In genomic region chr19:55649579-55650557, GRCh38 we compare ENCODE assay signal across 2 cellular contexts.
TF ChIP-seq lines count a peak whose summit lies in the region.

No MANE protein-coding gene starts in this region.

TF ChIP-seq in GM23338, 12 proteins besides CTCF, POLR2A, EP300 and RAD21:
- TF ChIP-seq REST (IDR thresholded peaks at IDR 0.05; ENCODE audit: unreplicated experiment) (no peak), EZH2 (IDR thresholded peaks at IDR 0.05; ENCODE audit: low read depth, unreplicated experiment) (no peak), ETS1 (IDR thresholded peaks at IDR 0.05) (no peak), EZH2phosphoT487 (IDR thresholded peaks at IDR 0.05; ENCODE audit: unreplicated experiment) (no peak), POLR2AphosphoS5 (IDR thresholded peaks at IDR 0.05; ENCODE audit: low read depth) (no peak)

TF ChIP-seq in K562, 482 proteins besides CTCF, POLR2A, EP300 and RAD21:
- TF ChIP-seq, protein P1, sequence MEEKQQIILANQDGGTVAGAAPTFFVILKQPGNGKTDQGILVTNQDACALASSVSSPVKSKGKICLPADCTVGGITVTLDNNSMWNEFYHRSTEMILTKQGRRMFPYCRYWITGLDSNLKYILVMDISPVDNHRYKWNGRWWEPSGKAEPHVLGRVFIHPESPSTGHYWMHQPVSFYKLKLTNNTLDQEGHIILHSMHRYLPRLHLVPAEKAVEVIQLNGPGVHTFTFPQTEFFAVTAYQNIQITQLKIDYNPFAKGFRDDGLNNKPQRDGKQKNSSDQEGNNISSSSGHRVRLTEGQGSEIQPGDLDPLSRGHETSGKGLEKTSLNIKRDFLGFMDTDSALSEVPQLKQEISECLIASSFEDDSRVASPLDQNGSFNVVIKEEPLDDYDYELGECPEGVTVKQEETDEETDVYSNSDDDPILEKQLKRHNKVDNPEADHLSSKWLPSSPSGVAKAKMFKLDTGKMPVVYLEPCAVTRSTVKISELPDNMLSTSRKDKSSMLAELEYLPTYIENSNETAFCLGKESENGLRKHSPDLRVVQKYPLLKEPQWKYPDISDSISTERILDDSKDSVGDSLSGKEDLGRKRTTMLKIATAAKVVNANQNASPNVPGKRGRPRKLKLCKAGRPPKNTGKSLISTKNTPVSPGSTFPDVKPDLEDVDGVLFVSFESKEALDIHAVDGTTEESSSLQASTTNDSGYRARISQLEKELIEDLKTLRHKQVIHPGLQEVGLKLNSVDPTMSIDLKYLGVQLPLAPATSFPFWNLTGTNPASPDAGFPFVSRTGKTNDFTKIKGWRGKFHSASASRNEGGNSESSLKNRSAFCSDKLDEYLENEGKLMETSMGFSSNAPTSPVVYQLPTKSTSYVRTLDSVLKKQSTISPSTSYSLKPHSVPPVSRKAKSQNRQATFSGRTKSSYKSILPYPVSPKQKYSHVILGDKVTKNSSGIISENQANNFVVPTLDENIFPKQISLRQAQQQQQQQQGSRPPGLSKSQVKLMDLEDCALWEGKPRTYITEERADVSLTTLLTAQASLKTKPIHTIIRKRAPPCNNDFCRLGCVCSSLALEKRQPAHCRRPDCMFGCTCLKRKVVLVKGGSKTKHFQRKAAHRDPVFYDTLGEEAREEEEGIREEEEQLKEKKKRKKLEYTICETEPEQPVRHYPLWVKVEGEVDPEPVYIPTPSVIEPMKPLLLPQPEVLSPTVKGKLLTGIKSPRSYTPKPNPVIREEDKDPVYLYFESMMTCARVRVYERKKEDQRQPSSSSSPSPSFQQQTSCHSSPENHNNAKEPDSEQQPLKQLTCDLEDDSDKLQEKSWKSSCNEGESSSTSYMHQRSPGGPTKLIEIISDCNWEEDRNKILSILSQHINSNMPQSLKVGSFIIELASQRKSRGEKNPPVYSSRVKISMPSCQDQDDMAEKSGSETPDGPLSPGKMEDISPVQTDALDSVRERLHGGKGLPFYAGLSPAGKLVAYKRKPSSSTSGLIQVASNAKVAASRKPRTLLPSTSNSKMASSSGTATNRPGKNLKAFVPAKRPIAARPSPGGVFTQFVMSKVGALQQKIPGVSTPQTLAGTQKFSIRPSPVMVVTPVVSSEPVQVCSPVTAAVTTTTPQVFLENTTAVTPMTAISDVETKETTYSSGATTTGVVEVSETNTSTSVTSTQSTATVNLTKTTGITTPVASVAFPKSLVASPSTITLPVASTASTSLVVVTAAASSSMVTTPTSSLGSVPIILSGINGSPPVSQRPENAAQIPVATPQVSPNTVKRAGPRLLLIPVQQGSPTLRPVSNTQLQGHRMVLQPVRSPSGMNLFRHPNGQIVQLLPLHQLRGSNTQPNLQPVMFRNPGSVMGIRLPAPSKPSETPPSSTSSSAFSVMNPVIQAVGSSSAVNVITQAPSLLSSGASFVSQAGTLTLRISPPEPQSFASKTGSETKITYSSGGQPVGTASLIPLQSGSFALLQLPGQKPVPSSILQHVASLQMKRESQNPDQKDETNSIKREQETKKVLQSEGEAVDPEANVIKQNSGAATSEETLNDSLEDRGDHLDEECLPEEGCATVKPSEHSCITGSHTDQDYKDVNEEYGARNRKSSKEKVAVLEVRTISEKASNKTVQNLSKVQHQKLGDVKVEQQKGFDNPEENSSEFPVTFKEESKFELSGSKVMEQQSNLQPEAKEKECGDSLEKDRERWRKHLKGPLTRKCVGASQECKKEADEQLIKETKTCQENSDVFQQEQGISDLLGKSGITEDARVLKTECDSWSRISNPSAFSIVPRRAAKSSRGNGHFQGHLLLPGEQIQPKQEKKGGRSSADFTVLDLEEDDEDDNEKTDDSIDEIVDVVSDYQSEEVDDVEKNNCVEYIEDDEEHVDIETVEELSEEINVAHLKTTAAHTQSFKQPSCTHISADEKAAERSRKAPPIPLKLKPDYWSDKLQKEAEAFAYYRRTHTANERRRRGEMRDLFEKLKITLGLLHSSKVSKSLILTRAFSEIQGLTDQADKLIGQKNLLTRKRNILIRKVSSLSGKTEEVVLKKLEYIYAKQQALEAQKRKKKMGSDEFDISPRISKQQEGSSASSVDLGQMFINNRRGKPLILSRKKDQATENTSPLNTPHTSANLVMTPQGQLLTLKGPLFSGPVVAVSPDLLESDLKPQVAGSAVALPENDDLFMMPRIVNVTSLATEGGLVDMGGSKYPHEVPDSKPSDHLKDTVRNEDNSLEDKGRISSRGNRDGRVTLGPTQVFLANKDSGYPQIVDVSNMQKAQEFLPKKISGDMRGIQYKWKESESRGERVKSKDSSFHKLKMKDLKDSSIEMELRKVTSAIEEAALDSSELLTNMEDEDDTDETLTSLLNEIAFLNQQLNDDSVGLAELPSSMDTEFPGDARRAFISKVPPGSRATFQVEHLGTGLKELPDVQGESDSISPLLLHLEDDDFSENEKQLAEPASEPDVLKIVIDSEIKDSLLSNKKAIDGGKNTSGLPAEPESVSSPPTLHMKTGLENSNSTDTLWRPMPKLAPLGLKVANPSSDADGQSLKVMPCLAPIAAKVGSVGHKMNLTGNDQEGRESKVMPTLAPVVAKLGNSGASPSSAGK (IDR thresholded peaks at IDR 0.05), result 0 out of 2 replicates have a peak, but pooled peaks have one; percentile 2
- TF ChIP-seq, protein P2, sequence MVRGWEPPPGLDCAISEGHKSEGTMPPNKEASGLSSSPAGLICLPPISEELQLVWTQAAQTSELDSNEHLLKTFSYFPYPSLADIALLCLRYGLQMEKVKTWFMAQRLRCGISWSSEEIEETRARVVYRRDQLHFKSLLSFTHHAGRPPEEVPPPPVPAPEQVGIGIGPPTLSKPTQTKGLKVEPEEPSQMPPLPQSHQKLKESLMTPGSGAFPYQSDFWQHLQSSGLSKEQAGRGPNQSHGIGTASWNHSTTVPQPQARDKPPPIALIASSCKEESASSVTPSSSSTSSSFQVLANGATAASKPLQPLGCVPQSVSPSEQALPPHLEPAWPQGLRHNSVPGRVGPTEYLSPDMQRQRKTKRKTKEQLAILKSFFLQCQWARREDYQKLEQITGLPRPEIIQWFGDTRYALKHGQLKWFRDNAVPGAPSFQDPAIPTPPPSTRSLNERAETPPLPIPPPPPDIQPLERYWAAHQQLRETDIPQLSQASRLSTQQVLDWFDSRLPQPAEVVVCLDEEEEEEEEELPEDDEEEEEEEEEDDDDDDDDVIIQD (CRISPR knock-in tag; IDR thresholded peaks at IDR 0.05), result no peak
- TF ChIP-seq L3MBTL2 (IDR thresholded peaks at IDR 0.05), result peak; percentile 5; the same call in 1 of the 2 replicates
